ENCODE assay signal across 10 cellular contexts in genomic region chr7:105257338-105257737, GRCh38.
DNase-seq lines count a peak whose midpoint lies in the region; ATAC-seq and TF ChIP-seq lines count a peak whose summit lies in the region.
"Had no signal": no experiment of that assay in that cellular context is flagged by ENCODE, and none has a peak within 500 bp of the region (broad histone marks: within the 10 kb centered on the region; RNA-seq: fewer than 3 reads in every experiment).

No MANE protein-coding gene starts in this region.

- peak overlapping the region; percentile 28 for H3K4me3 ChIP-seq in Jurkat, Clone E6-1 (ENCODE audit: low read length)
- H3K4me3 ChIP-seq: ascending aorta had no signal

- DNase-seq in DMS53 (lab: John Stamatoyannopoulos, UW): peak; percentile 71
- DNase-seq in Jurkat, Clone E6-1 (ENCODE audit: low read depth, low spot score): peak; percentile 79
- DNase-seq in OCI-M1 (lab: John Stamatoyannopoulos, UW): peak; percentile 56
- DNase-seq in iris pigment epithelial cell (ENCODE audit: low read depth): peak; percentile 15
- no peak for DNase-seq in 8988T
- no peak for DNase-seq in GM13977 (ENCODE audit: low spot score)
- no peak for DNase-seq in middle frontal gyrus (ENCODE audit: extremely low spot score, low spot score)
- DNase-seq: left ventricle myocardium superior had no signal

- no peak for TF ChIP-seq CTCF in GM13977 (IDR thresholded peaks at IDR 0.05; ENCODE audit: extremely low read depth, insufficient read depth, missing control alignments)

- in situ Hi-C loops in GM13977 (cut with MboI; ENCODE audit: low pct_unique_long_range_greater_than_20kb, low sequenced_read_pairs, unreplicated experiment): no loop called here

- no peak for ATAC-seq in HG03442 (IDR thresholded peaks at IDR 0.05; ENCODE audit: unreplicated experiment)
- ATAC-seq: left ventricle myocardium superior had no signal

Comparison
In these comparisons a context has a peak if more than half of its experiments do, and no peak if none do; other contexts are left out.
1. DNase-seq: peak in DMS53 (single experiment), Jurkat, Clone E6-1 (single experiment), OCI-M1 (single experiment) and iris pigment epithelial cell (single experiment); none in 8988T (single experiment), GM13977 (single experiment) and middle frontal gyrus (single experiment).